8 cellular contexts compared by ENCODE assay signal in the genomic region with DNA sequence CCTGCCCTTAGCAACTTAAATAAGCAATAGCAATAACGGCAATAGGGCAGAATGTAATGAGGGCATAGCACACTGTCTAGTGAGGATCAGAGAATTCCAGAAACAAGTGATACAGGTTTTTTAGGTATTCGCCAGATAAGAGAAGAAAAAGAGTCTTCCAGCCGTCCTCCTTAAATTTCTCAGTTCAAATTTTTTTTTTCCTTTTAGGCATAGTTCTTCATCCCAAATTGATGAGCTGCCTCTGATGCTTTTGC. TPM values are rescaled to one million over a fixed set of nuclear protein-coding genes. Genes with fewer than 3 reads are reported as not detected.
A peak's percentile ranks its signal among the peaks of the same experiment; 100 is the strongest.
DNase-seq lines count a peak whose midpoint lies in the region; ATAC-seq and FAIRE-seq lines count a peak whose summit lies in the region.

No MANE protein-coding gene starts in this region.

- H3K4me1 Mint-ChIP-seq in activated naive CD4-positive, alpha-beta T cell treated with anti-CD3 and anti-CD28 coated beads for 36 hours (ENCODE audit: low read depth): peaks cover 58% of the 10 kb centered on the region
- H3K4me1 Mint-ChIP-seq in T-cell (peaks cover 60 to 71% (median 70%) of the 10 kb centered on the region in 3 donors), immature natural killer cell (peaks cover 64 to 73% of the 10 kb centered on the region in 2 donors)
- H3K4me1 Mint-ChIP-seq in stimulated activated naive CD8-positive, alpha-beta T cell treated with anti-CD3 and anti-CD28 coated beads, Interleukin-15, amount 100 ng/mL, for 72 hours: peaks cover 76% of the 10 kb centered on the region

- peaks cover 0 to 8% of the 10 kb centered on the region in 2 donors for H3K4me1 ChIP-seq in small intestine (ENCODE audit: control insufficient read depth in 2 of 2, insufficient read depth in 1 of 2, low read depth in 1 of 2, low read length in 1 of 2)

- DNase-seq in activated naive CD4-positive, alpha-beta T cell treated with anti-CD3 and anti-CD28 coated beads for 36 hours: no peak
- no peak for DNase-seq in activated naive CD4-positive, alpha-beta T cell treated with anti-CD3 and anti-CD28 coated beads, Interleukin-2, amount 50 U/mL, for 16 hours
- no peak for DNase-seq in T-cell
- DNase-seq in immature natural killer cell: no peak
- DNase-seq in stimulated activated naive CD8-positive, alpha-beta T cell treated with anti-CD3 and anti-CD28 coated beads, Interleukin-15, amount 100 ng/mL, for 72 hours: no peak
- no peak for DNase-seq in middle frontal gyrus (ENCODE audit: extremely low spot score, low spot score)
- DNase-seq in DMS79 (lab: John Stamatoyannopoulos, UW): no peak
- DNase-seq in small intestine: no peak

- 60 to 68% (median 65%) methylated on average over 3 of the region's 3 CpGs for WGBS in small intestine, 3 donors

- POLR2A ChIA-PET in T-cell (lab: Charles Lee): interaction anchor here (0.7 to 1.3 kb wide), 3 partner anchors 9 to 191 kb away, joined by 4 to 7 read pairs (median 5); no protein-coding TSS in a partner anchor

- H3K27ac Mint-ChIP-seq in activated naive CD4-positive, alpha-beta T cell treated with anti-CD3 and anti-CD28 coated beads for 36 hours: peak overlapping the region; percentile 97
- peak overlapping the region; percentile 94 to 99 for H3K27ac Mint-ChIP-seq in T-cell
- peak overlapping the region; percentile 93 to 100 (median 98) for H3K27ac Mint-ChIP-seq in immature natural killer cell
- peak overlapping the region in 1 of 2 donors; percentile 100 for H3K27ac Mint-ChIP-seq in stimulated activated naive CD8-positive, alpha-beta T cell treated with anti-CD3 and anti-CD28 coated beads, Interleukin-15, amount 100 ng/mL, for 72 hours

- no peak for ATAC-seq in T-cell (replicated peaks in 1 of 4)
- ATAC-seq in stimulated activated naive CD8-positive, alpha-beta T cell treated with anti-CD3 and anti-CD28 coated beads, Interleukin-15, amount 100 ng/mL, for 72 hours: no peak

- peaks cover 4 to 9% of the 10 kb centered on the region in 2 donors for H3K36me3 ChIP-seq in small intestine (ENCODE audit: control insufficient read depth in 2 of 2, insufficient read depth in 2 of 2, low read length in 2 of 2)

- H3K27ac ChIP-seq in small intestine (ENCODE audit: low read depth in 1 of 2, low read length in 1 of 2): no peak overlapping the region

- H3K27me3 Mint-ChIP-seq in activated naive CD4-positive, alpha-beta T cell treated with anti-CD3 and anti-CD28 coated beads for 36 hours (ENCODE audit: low read depth): no peaks in the 10 kb centered on the region
- no peaks in the 10 kb centered on the region for H3K27me3 Mint-ChIP-seq in T-cell
- H3K27me3 Mint-ChIP-seq in immature natural killer cell (ENCODE audit: low read depth in 3 of 3): peaks cover 8 to 30% (median 18%) of the 10 kb centered on the region in 3 donors
- H3K27me3 Mint-ChIP-seq in stimulated activated naive CD8-positive, alpha-beta T cell treated with anti-CD3 and anti-CD28 coated beads, Interleukin-15, amount 100 ng/mL, for 72 hours: no peaks in the 10 kb centered on the region

- H3K9me3 ChIP-seq in small intestine (ENCODE audit: control insufficient read depth, low read depth): no peaks in the 10 kb centered on the region

- no peaks in the 10 kb centered on the region for H3K27me3 ChIP-seq in small intestine (ENCODE audit: control insufficient read depth in 2 of 2, insufficient read depth in 2 of 2, low read length in 2 of 2)

- H3K36me3 Mint-ChIP-seq in activated naive CD4-positive, alpha-beta T cell treated with anti-CD3 and anti-CD28 coated beads for 36 hours (ENCODE audit: low read depth): peaks cover 22% of the 10 kb centered on the region
- peaks cover 22% of the 10 kb centered on the region for H3K36me3 Mint-ChIP-seq in T-cell
- peaks cover 12 to 21% (median 19%) of the 10 kb centered on the region in 3 donors for H3K36me3 Mint-ChIP-seq in immature natural killer cell

- no peak for FAIRE-seq in small intestine (lab: Jason Lieb, UNC)

- CTCF ChIA-PET in activated naive CD4-positive, alpha-beta T cell treated with anti-CD3 and anti-CD28 coated beads for 36 hours (lab: Charles Lee): interaction anchor here (0.6 to 5.6 kb wide), 25 partner anchors 10 to 250 kb away, joined by 3 to 178 read pairs (median 6); partner anchors contain the start of gene ARID1A
- CTCF ChIA-PET in T-cell (lab: Charles Lee): interaction anchor here (0.6 to 6.3 kb wide), 23 partner anchors 10 to 474 kb away, joined by 3 to 156 read pairs (median 4); partner anchors contain the start of gene NUDC (in 1 of the 2)

- H3K4me3 ChIP-seq in small intestine (ENCODE audit: low read depth in 1 of 2, low read length in 2 of 2): no peak overlapping the region

- H3K9me3 Mint-ChIP-seq in activated naive CD4-positive, alpha-beta T cell treated with anti-CD3 and anti-CD28 coated beads for 36 hours: no peaks in the 10 kb centered on the region
- H3K9me3 Mint-ChIP-seq in T-cell: no peaks in the 10 kb centered on the region
- no peaks in the 10 kb centered on the region for H3K9me3 Mint-ChIP-seq in immature natural killer cell
- no peaks in the 10 kb centered on the region for H3K9me3 Mint-ChIP-seq in stimulated activated naive CD8-positive, alpha-beta T cell treated with anti-CD3 and anti-CD28 coated beads, Interleukin-15, amount 100 ng/mL, for 72 hours

- peak overlapping the region; percentile 83 for H3K4me3 Mint-ChIP-seq in activated naive CD4-positive, alpha-beta T cell treated with anti-CD3 and anti-CD28 coated beads for 36 hours
- H3K4me3 Mint-ChIP-seq in T-cell: peak overlapping the region in 2 of 3 donors; percentile 86 to 100
- H3K4me3 Mint-ChIP-seq in immature natural killer cell: peak overlapping the region in 4 of 5 donors; percentile 99 to 100 (median 100)
- peak overlapping the region; percentile 92 to 97 for H3K4me3 Mint-ChIP-seq in stimulated activated naive CD8-positive, alpha-beta T cell treated with anti-CD3 and anti-CD28 coated beads, Interleukin-15, amount 100 ng/mL, for 72 hours

- intact Hi-C loops in activated naive CD4-positive, alpha-beta T cell treated with anti-CD3 and anti-CD28 coated beads for 36 hours (cut with micrococcal nuclease): loop anchor here (1.0 to 5.0 kb wide), 10 partner anchors 8 to 472 kb away; partner anchors contain the start of gene CD52

RNA-seq across cellular contexts. Expression of gene PIGV, which starts 1.8 kb away (rescaled TPM):
- total RNA-seq in activated naive CD4-positive, alpha-beta T cell treated with anti-CD3 and anti-CD28 coated beads for 36 hours: 10 to 100 TPM; 10.6 to 11.2 TPM
- 10 to 100 TPM; 10.3 to 24.0 (median 20.3) TPM for total RNA-seq in T-cell
- 10 to 100 TPM in 2 of 3 donors, 1 to 10 TPM in 1; 9.8 to 20.0 (median 13.7) TPM for polyA plus RNA-seq in immature natural killer cell
- polyA plus RNA-seq in small intestine: 10 to 100 TPM in 1 of 3 donors, 1 to 10 TPM in 2; 3.4 to 12.9 (median 4.1) TPM

RNA-seq across cellular contexts. Expression of gene ZDHHC18, which starts 36.9 kb away (rescaled TPM):
- total RNA-seq in activated naive CD4-positive, alpha-beta T cell treated with anti-CD3 and anti-CD28 coated beads for 36 hours: 10 to 100 TPM; 37.3 to 39.0 TPM
- total RNA-seq in T-cell: 10 to 100 TPM; 41.1 to 59.9 (median 50.6) TPM
- polyA plus RNA-seq in immature natural killer cell: 1 to 10 TPM; 7.3 to 8.8 (median 7.8) TPM
- polyA plus RNA-seq in small intestine: 10 to 100 TPM in 1 of 3 donors, 1 to 10 TPM in 2; 7.2 to 10.5 (median 7.8) TPM
